Comparison of ENCODE assay signal across 11 cellular contexts in genomic region chr11:45852018-45852711, GRCh38.
DNase-seq lines count a peak whose midpoint lies in the region; ATAC-seq lines count a peak whose summit lies in the region.
"Had no signal": no experiment of that assay in that cellular context is flagged by ENCODE, and none has a peak within 500 bp of the region (broad histone marks: within the 10 kb centered on the region; RNA-seq: fewer than 3 reads in every experiment).

No MANE protein-coding gene starts in this region.

- DNase-seq in SK-N-MC (ENCODE audit: low read depth, low spot score): no peak
- no peak for DNase-seq in NCI-H446 (lab: John Stamatoyannopoulos, UW)
- no peak for DNase-seq in T-helper 9 cell
- DNase-seq: activated CD4-positive, alpha-beta T cell treated with anti-CD3 and anti-CD28 coated beads for 4 hours; activated naive CD8-positive, alpha-beta T cell treated with anti-CD3 and anti-CD28 coated beads, Interleukin-2, amount 10 ng/mL, durations not matched to agents 7 days and 5 days had no signal

- peaks cover 7% of the 10 kb centered on the region for H3K27me3 ChIP-seq in iPS-15b (ENCODE audit: control insufficient read depth, insufficient read depth, low read length)

- H3K4me1 Mint-ChIP-seq in stimulated activated memory B cell treated with anti-CD40 and anti-IgM and Interleukin-4, amounts not matched to agents 10 μg/mL and 1 μg/mL and 100 μg/mL, for 72 hours: peaks cover 56% of the 10 kb centered on the region

- no peaks in the 10 kb centered on the region for H3K9me3 ChIP-seq in SK-N-MC (ENCODE audit: low read depth, low read length)
- H3K9me3 ChIP-seq in iPS-15b (ENCODE audit: control insufficient read depth, insufficient read depth, low read length): no peaks in the 10 kb centered on the region

- peak; percentile 3 for ATAC-seq in GM21447 (IDR thresholded peaks at IDR 0.05; ENCODE audit: unreplicated experiment)
- ATAC-seq in stimulated activated memory B cell treated with anti-CD40 and anti-IgM and Interleukin-4, amounts not matched to agents 10 μg/mL and 1 μg/mL and 100 μg/mL, for 72 hours: no peak
- no peak for ATAC-seq in HG03175 (IDR thresholded peaks at IDR 0.05; ENCODE audit: unreplicated experiment)
- ATAC-seq in GM18520 (IDR thresholded peaks at IDR 0.05; ENCODE audit: unreplicated experiment): no peak
- ATAC-seq: Panc1 had no signal

- H3K9ac ChIP-seq in SK-N-MC (ENCODE audit: insufficient read length) (peak overlapping the region; percentile 23), iPS-15b (ENCODE audit: low read depth, low read length) (no peak overlapping the region)

- H3K36me3 ChIP-seq in SK-N-MC (ENCODE audit: insufficient read depth, low read length) (peaks cover 6% of the 10 kb centered on the region; the same call in 1 of the 2 replicates), iPS-15b (ENCODE audit: control insufficient read depth, insufficient read depth, low read length) (peaks cover 3% of the 10 kb centered on the region)

- H3K9me3 Mint-ChIP-seq in stimulated activated memory B cell treated with anti-CD40 and anti-IgM and Interleukin-4, amounts not matched to agents 10 μg/mL and 1 μg/mL and 100 μg/mL, for 72 hours: no peaks in the 10 kb centered on the region
- H3K9me3 Mint-ChIP-seq: activated naive CD8-positive, alpha-beta T cell treated with anti-CD3 and anti-CD28 coated beads, Interleukin-2, amount 10 ng/mL, durations not matched to agents 7 days and 5 days had no signal

- H3K4me3 ChIP-seq in SK-N-MC (peak overlapping the region; percentile 31; the same call in 1 of the 2 replicates), iPS-15b (ENCODE audit: low read depth, low read length) (peak overlapping the region; percentile 14)

- H3K4me1 ChIP-seq in iPS-15b (ENCODE audit: control insufficient read depth, insufficient read depth, low read length): peaks cover 28% of the 10 kb centered on the region

- H3K36me3 Mint-ChIP-seq in stimulated activated memory B cell treated with anti-CD40 and anti-IgM and Interleukin-4, amounts not matched to agents 10 μg/mL and 1 μg/mL and 100 μg/mL, for 72 hours: peaks cover 6% of the 10 kb centered on the region

- H3K4me3 Mint-ChIP-seq in stimulated activated memory B cell treated with anti-CD40 and anti-IgM and Interleukin-4, amounts not matched to agents 10 μg/mL and 1 μg/mL and 100 μg/mL, for 72 hours: peak overlapping the region; percentile 24
- H3K4me3 Mint-ChIP-seq: activated naive CD8-positive, alpha-beta T cell treated with anti-CD3 and anti-CD28 coated beads, Interleukin-2, amount 10 ng/mL, durations not matched to agents 7 days and 5 days had no signal

- H3K27ac ChIP-seq in SK-N-MC: peak overlapping the region; percentile 1; the same call in 1 of the 2 replicates

- H3K27ac Mint-ChIP-seq in stimulated activated memory B cell treated with anti-CD40 and anti-IgM and Interleukin-4, amounts not matched to agents 10 μg/mL and 1 μg/mL and 100 μg/mL, for 72 hours: peak overlapping the region; percentile 44
- H3K27ac Mint-ChIP-seq: activated naive CD8-positive, alpha-beta T cell treated with anti-CD3 and anti-CD28 coated beads, Interleukin-2, amount 10 ng/mL, durations not matched to agents 7 days and 5 days had no signal

- no peaks in the 10 kb centered on the region for H3K27me3 Mint-ChIP-seq in stimulated activated memory B cell treated with anti-CD40 and anti-IgM and Interleukin-4, amounts not matched to agents 10 μg/mL and 1 μg/mL and 100 μg/mL, for 72 hours
- H3K27me3 Mint-ChIP-seq: activated naive CD8-positive, alpha-beta T cell treated with anti-CD3 and anti-CD28 coated beads, Interleukin-2, amount 10 ng/mL, durations not matched to agents 7 days and 5 days had no signal
